8 cellular contexts compared by ENCODE assay signal in genomic region chr6:16322666-16323312, GRCh38.
A peak's percentile ranks its signal among the peaks of the same experiment; 100 is the strongest.
DNase-seq lines count a peak whose midpoint lies in the region; FAIRE-seq and TF ChIP-seq lines count a peak whose summit lies in the region.

No MANE protein-coding gene starts in this region.

- DNase-seq in GM12891 (ENCODE audit: insufficient read length, low spot score) (peak; percentile 59), HEK293T (ENCODE audit: extremely low spot score) (no peak), NCI-H1436 (lab: John Stamatoyannopoulos, UW) (peak; percentile 87), choroid plexus epithelial cell (ENCODE audit: low read depth) (peak; percentile 88), midbrain (lab: John Stamatoyannopoulos, UW) (peak; percentile 68), ecto neural progenitor cell (ENCODE audit: low spot score) (no peak)
- DNase-seq in activated CD4-positive, CD25-positive, alpha-beta regulatory T cell treated with anti-CD3 and anti-CD28 coated beads, Interleukin-2, amount 50 U/mL, for 72 hours: peak; percentile 57
- DNase-seq in stimulated activated CD8-positive, alpha-beta memory T cell treated with anti-CD3 and anti-CD28 coated beads, Interleukin-2, amount 100 ng/mL, for 48 hours (ENCODE audit: low read depth in 2 of 2): peak; percentile 36 to 56

- CTCF ChIA-PET in HEK293T (lab: Yijun Ruan, JAX): interaction anchor here (0.6 to 3.7 kb wide), 3 partner anchors 9 to 37 kb away, joined by 3 to 17 read pairs (median 4); no protein-coding TSS in a partner anchor

- TF ChIP-seq POLR2A in GM12891 (IDR thresholded peaks at IDR 0.05; ENCODE audit: low read depth, low read length): no peak; the same call in 1 of the 2 replicates

- POLR2A ChIA-PET in HEK293T (lab: Yijun Ruan, JAX): interaction anchor here (0.8 kb wide), 1 partner anchor 37 kb away, joined by 4 read pairs; no protein-coding TSS in a partner anchor

- peak; percentile 5 for TF ChIP-seq CTCF in choroid plexus epithelial cell (conservative IDR thresholded peaks at IDR 0.05; ENCODE audit: low read depth, low read length)

- no peak overlapping the region for H3K4me3 ChIP-seq in choroid plexus epithelial cell (ENCODE audit: low read depth, low read length)

- FAIRE-seq in GM12891 (lab: Jason Lieb, UNC): peak; percentile 94

TF ChIP-seq in GM12891, 5 proteins besides CTCF, POLR2A, EP300 and RAD21:
- TF ChIP-seq TAF1 (IDR thresholded peaks at IDR 0.05; ENCODE audit: low read depth, low read length) (no peak), POLR2AphosphoS5 (IDR thresholded peaks at IDR 0.05; ENCODE audit: low read depth, low read length) (no peak), POU2F2 (IDR thresholded peaks at IDR 0.05; ENCODE audit: low read depth, low read length) (peak; percentile 55; the same call in 1 of the 2 replicates), PAX5 (IDR thresholded peaks at IDR 0.05; ENCODE audit: insufficient read depth, low read length, severe bottlenecking) (no peak), SPI1 (IDR thresholded peaks at IDR 0.05; ENCODE audit: low read depth, low read length) (no peak)

TF ChIP-seq in HEK293T, 16 proteins besides CTCF, POLR2A, EP300 and RAD21:
- TF ChIP-seq FOXK2 (IDR thresholded peaks at IDR 0.05): no peak
- TF ChIP-seq, protein P1, sequence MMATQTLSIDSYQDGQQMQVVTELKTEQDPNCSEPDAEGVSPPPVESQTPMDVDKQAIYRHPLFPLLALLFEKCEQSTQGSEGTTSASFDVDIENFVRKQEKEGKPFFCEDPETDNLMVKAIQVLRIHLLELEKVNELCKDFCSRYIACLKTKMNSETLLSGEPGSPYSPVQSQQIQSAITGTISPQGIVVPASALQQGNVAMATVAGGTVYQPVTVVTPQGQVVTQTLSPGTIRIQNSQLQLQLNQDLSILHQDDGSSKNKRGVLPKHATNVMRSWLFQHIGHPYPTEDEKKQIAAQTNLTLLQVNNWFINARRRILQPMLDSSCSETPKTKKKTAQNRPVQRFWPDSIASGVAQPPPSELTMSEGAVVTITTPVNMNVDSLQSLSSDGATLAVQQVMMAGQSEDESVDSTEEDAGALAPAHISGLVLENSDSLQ (IDR thresholded peaks at IDR 0.05): peak; percentile 59

Comparison
In these comparisons a context has a peak if more than half of its experiments do, and no peak if none do; other contexts are left out.
1. DNase-seq: peak in GM12891 (single experiment), NCI-H1436 (single experiment), activated CD4-positive, CD25-positive, alpha-beta regulatory T cell treated with anti-CD3 and anti-CD28 coated beads, Interleukin-2, amount 50 U/mL, for 72 hours (single experiment), choroid plexus epithelial cell (single experiment), midbrain (single experiment) and stimulated activated CD8-positive, alpha-beta memory T cell treated with anti-CD3 and anti-CD28 coated beads, Interleukin-2, amount 100 ng/mL, for 48 hours (2 of 2); none in HEK293T (single experiment) and ecto neural progenitor cell (single experiment).